In the genomic region with DNA sequence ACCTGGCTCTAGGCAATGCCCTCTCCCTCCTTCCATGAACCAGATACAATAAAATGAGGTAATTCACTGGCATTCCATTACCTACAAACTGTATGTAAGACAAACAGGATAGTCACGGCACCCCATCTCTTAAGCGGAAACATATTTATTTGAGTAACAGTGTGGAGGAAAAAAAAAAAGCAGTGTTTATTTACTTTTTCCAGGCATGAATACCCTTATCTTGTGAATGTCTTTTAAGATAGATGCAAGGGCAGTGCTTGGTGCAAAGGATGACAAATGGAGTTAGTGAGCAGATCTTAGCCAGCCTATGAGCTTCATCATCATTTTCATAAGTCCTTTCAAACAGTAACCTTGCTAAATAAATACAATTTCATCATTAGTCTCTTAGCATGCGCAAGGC, we compare ENCODE assay signal across 26 cellular contexts.
"Had no signal": no experiment of that assay in that cellular context is flagged by ENCODE, and none has a peak within 500 bp of the region (broad histone marks: within the 10 kb centered on the region; RNA-seq: fewer than 3 reads in every experiment).

No MANE protein-coding gene starts in this region.

- ATAC-seq: activated CD8-positive, alpha-beta T cell treated with anti-CD3 and anti-CD28 coated beads for 36 hours; activated naive CD4-positive, alpha-beta T cell treated with anti-CD3 and anti-CD28 coated beads, Interleukin-2, amount 50 U/mL, for 72 hours; Panc1 had no signal

- H3K27me3 ChIP-seq: SJCRH30 had no signal

- FAIRE-seq: TTC549 had no signal

- H3K4me3 ChIP-seq: SJCRH30, SK-N-MC had no signal

- H3K4me1 ChIP-seq: SJCRH30 had no signal

- H3K9me3 ChIP-seq: SJCRH30 had no signal

- DNase-seq: activated CD4-positive, alpha-beta T cell treated with anti-CD3 and anti-CD28 coated beads, Interleukin-2, amount 10 ng/mL, durations not matched to agents 24 days and 14 days; activated CD4-positive, alpha-beta T cell treated with anti-CD3 and anti-CD28 coated beads, Interleukin-2, amount 50 U/mL, for 4 hours; activated CD8-positive, alpha-beta T cell treated with anti-CD3 and anti-CD28 coated beads for 36 hours; activated gamma-delta T cell treated with Interleukin-2 at 50 U/mL for 16 hours; activated naive CD4-positive, alpha-beta T cell treated with anti-CD3 and anti-CD28 coated beads for 36 hours; activated T-cell treated with anti-CD3 and anti-CD28 coated beads, Interleukin-2, amount 50 U/mL, for 24 hours; anterior cingulate cortex; central memory CD4-positive, alpha-beta T cell; Karpas-422; KBM-7; NCI-H1105; NCI-H1417 treated with DMSO at 0.1 percent for 48 hours; NCI-H187 treated with DMSO at 0.1 percent for 48 hours; NCI-H2081; NCI-H2171 treated with DMSO at 0.1 percent for 48 hours; NCI-H226; NCI-H446 treated with DMSO at 0.1 percent for 48 hours; NCI-H524; NCI-H69; NCI-H82; SHP77; SJCRH30 had no signal

- H3K27ac ChIP-seq: SJCRH30, SK-N-MC had no signal

- H3K36me3 ChIP-seq: SJCRH30 had no signal
